Comparison of ENCODE assay signal across 11 cellular contexts in the genomic region with DNA sequence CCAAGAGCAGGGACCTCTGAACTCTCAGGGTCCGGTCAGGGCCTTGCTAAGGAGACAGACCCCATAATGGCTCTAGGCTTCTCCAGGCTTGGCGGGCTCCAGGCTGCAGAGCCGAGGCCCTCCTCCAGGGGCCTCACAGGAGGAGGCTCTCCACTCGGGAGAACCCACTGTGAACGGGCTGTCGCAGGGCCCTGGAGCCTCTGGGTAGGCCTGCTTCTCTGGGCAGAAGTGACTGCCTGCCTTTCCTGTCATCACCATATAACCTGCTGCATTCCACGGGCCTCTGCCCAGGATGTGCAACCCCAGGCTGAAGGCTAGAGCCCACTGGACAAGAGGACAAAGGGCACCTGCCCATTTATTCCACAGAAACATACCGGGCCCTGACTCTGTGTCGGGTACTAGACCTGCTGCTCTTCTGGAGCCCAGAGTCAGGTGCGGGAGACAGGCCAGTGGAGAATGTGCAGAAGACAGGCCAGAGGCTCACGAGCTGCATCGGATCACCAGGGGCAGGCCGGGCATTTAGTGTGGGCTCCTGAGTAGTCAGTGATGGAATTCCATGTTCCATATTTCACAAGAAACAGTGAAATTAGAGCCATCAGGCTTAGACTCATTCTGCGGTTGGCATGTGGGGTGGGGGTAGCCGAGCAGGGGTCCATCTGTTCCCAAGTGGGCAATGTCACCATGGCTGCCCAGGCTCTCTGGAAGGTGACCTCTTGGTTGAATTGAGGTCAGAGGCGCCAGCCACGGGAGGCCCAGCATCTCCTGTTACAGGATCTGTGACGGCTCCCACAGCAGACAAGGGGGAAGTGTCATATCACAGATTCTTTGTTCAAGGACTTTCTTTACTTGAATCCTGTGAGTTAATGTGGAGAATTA.
DNase-seq lines count a peak whose midpoint lies in the region; ATAC-seq, FAIRE-seq and TF ChIP-seq lines count a peak whose summit lies in the region.
"Had no signal": no experiment of that assay in that cellular context is flagged by ENCODE, and none has a peak within 500 bp of the region (broad histone marks: within the 10 kb centered on the region; RNA-seq: fewer than 3 reads in every experiment).

No MANE protein-coding gene starts in this region.

- in situ Hi-C loops in K562 (cut with MboI): no loop called here

- H2AFZ ChIP-seq in K562 (ENCODE audit: low read depth, low read length): no peak overlapping the region

- H3K9me1 ChIP-seq in K562 (ENCODE audit: control insufficient read depth, insufficient read depth, low read length): no peaks in the 10 kb centered on the region

- TF ChIP-seq RAD21 in A549 (conservative IDR thresholded peaks at IDR 0.05 in 1 of 2, IDR thresholded peaks at IDR 0.05 in 1 of 2) (no peak), K562 (CRISPR knock-in tag; conservative IDR thresholded peaks at IDR 0.05 in 1 of 2, IDR thresholded peaks at IDR 0.05 in 1 of 2) (no peak)

- TF ChIP-seq CTCF in A549 (IDR thresholded peaks at IDR 0.05): no peak
- TF ChIP-seq CTCF in K562 (IDR thresholded peaks at IDR 0.05 in 2 of 3, conservative IDR thresholded peaks at IDR 0.05 in 1 of 3; ENCODE audit: insufficient read depth in 2 of 3, low read depth in 1 of 3, low read length in 3 of 3): 0 out of 6 replicates have a peak, but pooled peaks of 1 of the 3 experiments have one; percentile 16
- no peak for TF ChIP-seq CTCF in lower lobe of right lung (IDR thresholded peaks at IDR 0.05)
- no peak for TF ChIP-seq CTCF in kidney (IDR thresholded peaks at IDR 0.05; ENCODE audit: borderline replicate concordance, extremely low read depth, insufficient read depth)

- BruUV-seq in K562 (replicated peaks; lab: Mats Ljungman, UMichigan): no TSS peak

- H4K20me1 ChIP-seq in K562 (replicated peaks; ENCODE audit: control insufficient read depth, insufficient read depth, low read length): no peaks in the 10 kb centered on the region

- WGBS in A549 (ENCODE audit: missing lambda C conversion rate): 73% methylated on average over 14 of the region's 18 CpGs
- WGBS in K562 (ENCODE audit: insufficient coverage, low coverage, missing lambda C conversion rate): 0% methylated on average over 18 of the region's 18 CpGs

- H3K27me3 ChIP-seq in H7 (ENCODE audit: control insufficient read depth, insufficient read depth, low read length) (no peaks in the 10 kb centered on the region), K562 (ENCODE audit: control insufficient read depth in 2 of 2, insufficient read depth in 2 of 2, low read length in 2 of 2) (peaks cover 12 to 52% of the 10 kb centered on the region in 2 experiments; a peak in 3 of 5 replicates), lower lobe of right lung (ENCODE audit: low read depth) (no peaks in the 10 kb centered on the region)

- no peaks in the 10 kb centered on the region for H3K79me2 ChIP-seq in K562 (ENCODE audit: control insufficient read depth, insufficient read depth, low read length)

- no peak overlapping the region for H3K4me3 ChIP-seq in A549
- H3K4me3 ChIP-seq in H7 (ENCODE audit: insufficient read depth, low read depth, low read length): no peak overlapping the region
- H3K4me3 ChIP-seq in K562: no peak overlapping the region
- H3K4me3 ChIP-seq in lower lobe of right lung: no peak overlapping the region
- no peak overlapping the region for H3K4me3 ChIP-seq in kidney (ENCODE audit: low read length in 2 of 2)

- H3K27ac ChIP-seq in A549: no peak overlapping the region
- no peak overlapping the region for H3K27ac ChIP-seq in K562 (ENCODE audit: extremely low read depth, low read depth, low read length)
- peak overlapping the region; percentile 28 for H3K27ac ChIP-seq in lower lobe of right lung
- H3K27ac ChIP-seq in kidney (ENCODE audit: low read depth in 2 of 2, low read length in 2 of 2): no peak overlapping the region

- peak; percentile 41 to 52; a peak in 2 of 6 replicates for ATAC-seq in A549
- peak; percentile 72; the same call in 2 of the 3 replicates for ATAC-seq in K562
- ATAC-seq in lower lobe of right lung: no peak
- no peak for ATAC-seq in GM19324 (IDR thresholded peaks at IDR 0.05; ENCODE audit: low FRiP score, unreplicated experiment)

- FAIRE-seq in A549 (lab: Jason Lieb, UNC) (no peak), K562 (lab: Jason Lieb, UNC) (no peak), kidney (lab: Jason Lieb, UNC) (no peak)
- FAIRE-seq: islet of Langerhans had no signal

- H3K9ac ChIP-seq in K562 (ENCODE audit: insufficient read depth in 1 of 2, low read depth in 2 of 2, low read length in 2 of 2) (no peak overlapping the region), kidney (ENCODE audit: low read length in 2 of 2) (no peak overlapping the region)

- intact Hi-C loops in K562 (cut with micrococcal nuclease): no loop called here
- intact Hi-C loops in lower lobe of right lung (cut with DNase I): no loop called here
- intact Hi-C loops in kidney (cut with DNase I): no loop called here

- DNase-seq in A549 (ENCODE audit: low read depth in 1 of 2, low spot score in 1 of 2) (no peak), H7 (peak; percentile 69), K562 (ENCODE audit: extremely low read depth in 1 of 4, low spot score in 3 of 4) (no peak), lower lobe of right lung (no peak), H4 (ENCODE audit: low spot score) (no peak), NCI-H2171 (lab: John Stamatoyannopoulos, UW) (no peak), kidney (no peak)
- DNase-seq: activated gamma-delta T cell, NCI-H446 treated with DMSO at 0.1 percent for 48 hours had no signal

- H3K36me3 ChIP-seq in H7 (replicated peaks; ENCODE audit: control insufficient read depth, insufficient read depth, low read length) (no peaks in the 10 kb centered on the region), K562 (ENCODE audit: control insufficient read depth, insufficient read depth, low read length) (no peaks in the 10 kb centered on the region), lower lobe of right lung (no peaks in the 10 kb centered on the region), kidney (ENCODE audit: control insufficient read depth in 1 of 2, insufficient read depth in 2 of 2, low read length in 2 of 2) (no peaks in the 10 kb centered on the region)

- no peaks in the 10 kb centered on the region for H3K9me3 ChIP-seq in A549
- no peaks in the 10 kb centered on the region for H3K9me3 ChIP-seq in K562 (replicated peaks; ENCODE audit: control insufficient read depth, insufficient read depth, low read depth, low read length)
- H3K9me3 ChIP-seq in lower lobe of right lung: no peaks in the 10 kb centered on the region
- no peaks in the 10 kb centered on the region for H3K9me3 ChIP-seq in kidney (ENCODE audit: control insufficient read depth in 1 of 2, low read length in 2 of 2)

- no peak overlapping the region for H3K4me2 ChIP-seq in A549
- no peak overlapping the region for H3K4me2 ChIP-seq in K562 (ENCODE audit: insufficient read depth, low read length)

- TF ChIP-seq EP300 in A549 (IDR thresholded peaks at IDR 0.05) (no peak), K562 (IDR thresholded peaks at IDR 0.05; ENCODE audit: low read length) (no peak)

- H3K4me1 ChIP-seq in A549 (no peaks in the 10 kb centered on the region), K562 (replicated peaks in 1 of 2; ENCODE audit: control insufficient read depth in 2 of 2, insufficient read depth in 2 of 2, low read length in 2 of 2) (no peaks in the 10 kb centered on the region), lower lobe of right lung (peaks cover 46% of the 10 kb centered on the region), kidney (ENCODE audit: control insufficient read depth in 1 of 2, insufficient read depth in 1 of 2, low read depth in 1 of 2, low read length in 2 of 2) (peaks cover 10 to 24% of the 10 kb centered on the region in 2 donors)

- TF ChIP-seq POLR2A in A549 (IDR thresholded peaks at IDR 0.05; ENCODE audit: low read length) (no peak), K562 (conservative IDR thresholded peaks at IDR 0.05) (no peak)

- POLR2A ChIA-PET in A549 (lab: Yijun Ruan, JAX) (no interaction called here), K562 (lab: Yijun Ruan, JAX) (interaction anchor here (0.5 kb wide), 1 partner anchor 20 kb away, joined by 3 read pairs; no protein-coding TSS in a partner anchor)

- CTCF ChIA-PET in A549 (lab: Yijun Ruan, JAX) (no interaction called here), K562 (lab: Yijun Ruan, JAX; ENCODE audit: low intra/inter-chr PET ratio) (no interaction called here)

TF ChIP-seq in A549, 52 proteins besides CTCF, POLR2A, EP300 and RAD21 (continues in another document):
- TF ChIP-seq HOXB13 (CRISPR knock-in tag; IDR thresholded peaks at IDR 0.05; ENCODE audit: low read depth) (no peak), SMC3 (IDR thresholded peaks at IDR 0.05) (no peak), RARB (CRISPR knock-in tag; IDR thresholded peaks at IDR 0.05) (no peak)

TF ChIP-seq in K562, 482 proteins besides CTCF, POLR2A, EP300 and RAD21 (continues in another document):
- TF ChIP-seq, protein P1, sequence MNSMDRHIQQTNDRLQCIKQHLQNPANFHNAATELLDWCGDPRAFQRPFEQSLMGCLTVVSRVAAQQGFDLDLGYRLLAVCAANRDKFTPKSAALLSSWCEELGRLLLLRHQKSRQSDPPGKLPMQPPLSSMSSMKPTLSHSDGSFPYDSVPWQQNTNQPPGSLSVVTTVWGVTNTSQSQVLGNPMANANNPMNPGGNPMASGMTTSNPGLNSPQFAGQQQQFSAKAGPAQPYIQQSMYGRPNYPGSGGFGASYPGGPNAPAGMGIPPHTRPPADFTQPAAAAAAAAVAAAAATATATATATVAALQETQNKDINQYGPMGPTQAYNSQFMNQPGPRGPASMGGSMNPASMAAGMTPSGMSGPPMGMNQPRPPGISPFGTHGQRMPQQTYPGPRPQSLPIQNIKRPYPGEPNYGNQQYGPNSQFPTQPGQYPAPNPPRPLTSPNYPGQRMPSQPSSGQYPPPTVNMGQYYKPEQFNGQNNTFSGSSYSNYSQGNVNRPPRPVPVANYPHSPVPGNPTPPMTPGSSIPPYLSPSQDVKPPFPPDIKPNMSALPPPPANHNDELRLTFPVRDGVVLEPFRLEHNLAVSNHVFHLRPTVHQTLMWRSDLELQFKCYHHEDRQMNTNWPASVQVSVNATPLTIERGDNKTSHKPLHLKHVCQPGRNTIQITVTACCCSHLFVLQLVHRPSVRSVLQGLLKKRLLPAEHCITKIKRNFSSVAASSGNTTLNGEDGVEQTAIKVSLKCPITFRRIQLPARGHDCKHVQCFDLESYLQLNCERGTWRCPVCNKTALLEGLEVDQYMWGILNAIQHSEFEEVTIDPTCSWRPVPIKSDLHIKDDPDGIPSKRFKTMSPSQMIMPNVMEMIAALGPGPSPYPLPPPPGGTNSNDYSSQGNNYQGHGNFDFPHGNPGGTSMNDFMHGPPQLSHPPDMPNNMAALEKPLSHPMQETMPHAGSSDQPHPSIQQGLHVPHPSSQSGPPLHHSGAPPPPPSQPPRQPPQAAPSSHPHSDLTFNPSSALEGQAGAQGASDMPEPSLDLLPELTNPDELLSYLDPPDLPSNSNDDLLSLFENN (IDR thresholded peaks at IDR 0.05; ENCODE audit: low read depth in 2 of 2, low read length in 2 of 2): no peak
- TF ChIP-seq MEF2D (tag; conservative IDR thresholded peaks at IDR 0.05; ENCODE audit: low read depth) (no peak), DACH1 (IDR thresholded peaks at IDR 0.05; ENCODE audit: partially characterized antibody) (no peak)

Comparison
In these comparisons a context has a peak if more than half of its experiments do, and no peak if none do; other contexts are left out.
1. ATAC-seq: peak in A549 (2 of 2) and K562 (single experiment); none in lower lobe of right lung (0 of 2) and GM19324 (single experiment).